In genomic region chr11:747176-748006, GRCh38 we compare ENCODE assay signal across 1 cellular context.
TF ChIP-seq lines count a peak whose summit lies in the region.

TALDO1 (plus strand) TSS chr11:747464; CDS start chr11:747482, 18 bp downstream.

TF ChIP-seq in WTC11, 78 proteins besides CTCF, POLR2A, EP300 and RAD21 (continued from another document and continues in another):
- TF ChIP-seq, protein P1, sequence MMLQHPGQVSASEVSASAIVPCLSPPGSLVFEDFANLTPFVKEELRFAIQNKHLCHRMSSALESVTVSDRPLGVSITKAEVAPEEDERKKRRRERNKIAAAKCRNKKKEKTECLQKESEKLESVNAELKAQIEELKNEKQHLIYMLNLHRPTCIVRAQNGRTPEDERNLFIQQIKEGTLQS (CRISPR knock-in tag; conservative IDR thresholded peaks at IDR 0.05) = no peak
- no peak for TF ChIP-seq ZNF138 (CRISPR knock-in tag; conservative IDR thresholded peaks at IDR 0.05)
- peak; percentile 79 for TF ChIP-seq TEAD4 (CRISPR knock-in tag; IDR thresholded peaks at IDR 0.05)
- TF ChIP-seq, protein P2, sequence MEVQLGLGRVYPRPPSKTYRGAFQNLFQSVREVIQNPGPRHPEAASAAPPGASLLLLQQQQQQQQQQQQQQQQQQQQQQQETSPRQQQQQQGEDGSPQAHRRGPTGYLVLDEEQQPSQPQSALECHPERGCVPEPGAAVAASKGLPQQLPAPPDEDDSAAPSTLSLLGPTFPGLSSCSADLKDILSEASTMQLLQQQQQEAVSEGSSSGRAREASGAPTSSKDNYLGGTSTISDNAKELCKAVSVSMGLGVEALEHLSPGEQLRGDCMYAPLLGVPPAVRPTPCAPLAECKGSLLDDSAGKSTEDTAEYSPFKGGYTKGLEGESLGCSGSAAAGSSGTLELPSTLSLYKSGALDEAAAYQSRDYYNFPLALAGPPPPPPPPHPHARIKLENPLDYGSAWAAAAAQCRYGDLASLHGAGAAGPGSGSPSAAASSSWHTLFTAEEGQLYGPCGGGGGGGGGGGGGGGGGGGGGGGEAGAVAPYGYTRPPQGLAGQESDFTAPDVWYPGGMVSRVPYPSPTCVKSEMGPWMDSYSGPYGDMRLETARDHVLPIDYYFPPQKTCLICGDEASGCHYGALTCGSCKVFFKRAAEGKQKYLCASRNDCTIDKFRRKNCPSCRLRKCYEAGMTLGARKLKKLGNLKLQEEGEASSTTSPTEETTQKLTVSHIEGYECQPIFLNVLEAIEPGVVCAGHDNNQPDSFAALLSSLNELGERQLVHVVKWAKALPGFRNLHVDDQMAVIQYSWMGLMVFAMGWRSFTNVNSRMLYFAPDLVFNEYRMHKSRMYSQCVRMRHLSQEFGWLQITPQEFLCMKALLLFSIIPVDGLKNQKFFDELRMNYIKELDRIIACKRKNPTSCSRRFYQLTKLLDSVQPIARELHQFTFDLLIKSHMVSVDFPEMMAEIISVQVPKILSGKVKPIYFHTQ (CRISPR knock-in tag; IDR thresholded peaks at IDR 0.05) = no peak
- TF ChIP-seq ZSCAN18 (CRISPR knock-in tag; IDR thresholded peaks at IDR 0.05) = no peak
- peak; percentile 86 for TF ChIP-seq FOXK1 (CRISPR knock-in tag; IDR thresholded peaks at IDR 0.05)
- TF ChIP-seq, protein P3, sequence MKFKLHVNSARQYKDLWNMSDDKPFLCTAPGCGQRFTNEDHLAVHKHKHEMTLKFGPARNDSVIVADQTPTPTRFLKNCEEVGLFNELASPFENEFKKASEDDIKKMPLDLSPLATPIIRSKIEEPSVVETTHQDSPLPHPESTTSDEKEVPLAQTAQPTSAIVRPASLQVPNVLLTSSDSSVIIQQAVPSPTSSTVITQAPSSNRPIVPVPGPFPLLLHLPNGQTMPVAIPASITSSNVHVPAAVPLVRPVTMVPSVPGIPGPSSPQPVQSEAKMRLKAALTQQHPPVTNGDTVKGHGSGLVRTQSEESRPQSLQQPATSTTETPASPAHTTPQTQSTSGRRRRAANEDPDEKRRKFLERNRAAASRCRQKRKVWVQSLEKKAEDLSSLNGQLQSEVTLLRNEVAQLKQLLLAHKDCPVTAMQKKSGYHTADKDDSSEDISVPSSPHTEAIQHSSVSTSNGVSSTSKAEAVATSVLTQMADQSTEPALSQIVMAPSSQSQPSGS (CRISPR knock-in tag; IDR thresholded peaks at IDR 0.05; ENCODE audit: borderline replicate concordance, low read depth) = no peak
- no peak; the same call in 1 of the 2 replicates for TF ChIP-seq CREM (CRISPR knock-in tag; IDR thresholded peaks at IDR 0.05)
- TF ChIP-seq NR2C2 (CRISPR knock-in tag; IDR thresholded peaks at IDR 0.05) = no peak
- peak; percentile 17; the same call in 1 of the 2 replicates for TF ChIP-seq SMAD3 (CRISPR knock-in tag; IDR thresholded peaks at IDR 0.05; ENCODE audit: borderline replicate concordance)
- TF ChIP-seq, protein P4, sequence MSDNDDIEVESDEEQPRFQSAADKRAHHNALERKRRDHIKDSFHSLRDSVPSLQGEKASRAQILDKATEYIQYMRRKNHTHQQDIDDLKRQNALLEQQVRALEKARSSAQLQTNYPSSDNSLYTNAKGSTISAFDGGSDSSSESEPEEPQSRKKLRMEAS (CRISPR knock-in tag; IDR thresholded peaks at IDR 0.05) = peak; percentile 71
- peak; percentile 75 for TF ChIP-seq FOXP1 (CRISPR knock-in tag; IDR thresholded peaks at IDR 0.05; ENCODE audit: borderline replicate concordance)
- no peak for TF ChIP-seq NR1H2 (CRISPR knock-in tag; IDR thresholded peaks at IDR 0.05)
- TF ChIP-seq, protein P5, sequence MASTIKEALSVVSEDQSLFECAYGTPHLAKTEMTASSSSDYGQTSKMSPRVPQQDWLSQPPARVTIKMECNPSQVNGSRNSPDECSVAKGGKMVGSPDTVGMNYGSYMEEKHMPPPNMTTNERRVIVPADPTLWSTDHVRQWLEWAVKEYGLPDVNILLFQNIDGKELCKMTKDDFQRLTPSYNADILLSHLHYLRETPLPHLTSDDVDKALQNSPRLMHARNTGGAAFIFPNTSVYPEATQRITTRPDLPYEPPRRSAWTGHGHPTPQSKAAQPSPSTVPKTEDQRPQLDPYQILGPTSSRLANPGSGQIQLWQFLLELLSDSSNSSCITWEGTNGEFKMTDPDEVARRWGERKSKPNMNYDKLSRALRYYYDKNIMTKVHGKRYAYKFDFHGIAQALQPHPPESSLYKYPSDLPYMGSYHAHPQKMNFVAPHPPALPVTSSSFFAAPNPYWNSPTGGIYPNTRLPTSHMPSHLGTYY (CRISPR knock-in tag; IDR thresholded peaks at IDR 0.05) = no peak
- TF ChIP-seq PRDM15 (CRISPR knock-in tag; IDR thresholded peaks at IDR 0.05) = no peak
- TF ChIP-seq ETV6 (CRISPR knock-in tag; IDR thresholded peaks at IDR 0.05) = peak; percentile 88
- TF ChIP-seq CREB1 (CRISPR knock-in tag; IDR thresholded peaks at IDR 0.05) = 0 out of 2 replicates have a peak, but pooled peaks have one; percentile 46
- TF ChIP-seq ZNF671 (CRISPR knock-in tag; IDR thresholded peaks at IDR 0.05) = no peak
- peak; percentile 47; the same call in 1 of the 2 replicates for TF ChIP-seq MYBL2 (CRISPR knock-in tag; IDR thresholded peaks at IDR 0.05)
- TF ChIP-seq RELA (CRISPR knock-in tag; IDR thresholded peaks at IDR 0.05; ENCODE audit: borderline replicate concordance) = 0 out of 2 replicates have a peak, but pooled peaks have one; percentile 30
- TF ChIP-seq, protein P6, sequence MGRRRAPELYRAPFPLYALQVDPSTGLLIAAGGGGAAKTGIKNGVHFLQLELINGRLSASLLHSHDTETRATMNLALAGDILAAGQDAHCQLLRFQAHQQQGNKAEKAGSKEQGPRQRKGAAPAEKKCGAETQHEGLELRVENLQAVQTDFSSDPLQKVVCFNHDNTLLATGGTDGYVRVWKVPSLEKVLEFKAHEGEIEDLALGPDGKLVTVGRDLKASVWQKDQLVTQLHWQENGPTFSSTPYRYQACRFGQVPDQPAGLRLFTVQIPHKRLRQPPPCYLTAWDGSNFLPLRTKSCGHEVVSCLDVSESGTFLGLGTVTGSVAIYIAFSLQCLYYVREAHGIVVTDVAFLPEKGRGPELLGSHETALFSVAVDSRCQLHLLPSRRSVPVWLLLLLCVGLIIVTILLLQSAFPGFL (CRISPR knock-in tag; IDR thresholded peaks at IDR 0.05; ENCODE audit: borderline replicate concordance) = no peak
- TF ChIP-seq TEAD1 (CRISPR knock-in tag; IDR thresholded peaks at IDR 0.05) = peak; percentile 68; the same call in 1 of the 2 replicates
- TF ChIP-seq, protein P7, sequence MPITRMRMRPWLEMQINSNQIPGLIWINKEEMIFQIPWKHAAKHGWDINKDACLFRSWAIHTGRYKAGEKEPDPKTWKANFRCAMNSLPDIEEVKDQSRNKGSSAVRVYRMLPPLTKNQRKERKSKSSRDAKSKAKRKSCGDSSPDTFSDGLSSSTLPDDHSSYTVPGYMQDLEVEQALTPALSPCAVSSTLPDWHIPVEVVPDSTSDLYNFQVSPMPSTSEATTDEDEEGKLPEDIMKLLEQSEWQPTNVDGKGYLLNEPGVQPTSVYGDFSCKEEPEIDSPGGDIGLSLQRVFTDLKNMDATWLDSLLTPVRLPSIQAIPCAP (CRISPR knock-in tag; IDR thresholded peaks at IDR 0.05) = peak; percentile 60; the same call in 1 of the 2 replicates
- TF ChIP-seq GRHL2 (CRISPR knock-in tag; IDR thresholded peaks at IDR 0.05; ENCODE audit: insufficient replicate concordance, severe bottlenecking) = no peak
- TF ChIP-seq NFE2L1 (CRISPR knock-in tag; IDR thresholded peaks at IDR 0.05) = no peak
- TF ChIP-seq TCF7 (CRISPR knock-in tag; IDR thresholded peaks at IDR 0.05; ENCODE audit: low read depth) = peak; percentile 40; the same call in 1 of the 2 replicates
- TF ChIP-seq ZNF232 (CRISPR knock-in tag; IDR thresholded peaks at IDR 0.05) = peak; percentile 70; the same call in 1 of the 2 replicates
- TF ChIP-seq, protein P8, sequence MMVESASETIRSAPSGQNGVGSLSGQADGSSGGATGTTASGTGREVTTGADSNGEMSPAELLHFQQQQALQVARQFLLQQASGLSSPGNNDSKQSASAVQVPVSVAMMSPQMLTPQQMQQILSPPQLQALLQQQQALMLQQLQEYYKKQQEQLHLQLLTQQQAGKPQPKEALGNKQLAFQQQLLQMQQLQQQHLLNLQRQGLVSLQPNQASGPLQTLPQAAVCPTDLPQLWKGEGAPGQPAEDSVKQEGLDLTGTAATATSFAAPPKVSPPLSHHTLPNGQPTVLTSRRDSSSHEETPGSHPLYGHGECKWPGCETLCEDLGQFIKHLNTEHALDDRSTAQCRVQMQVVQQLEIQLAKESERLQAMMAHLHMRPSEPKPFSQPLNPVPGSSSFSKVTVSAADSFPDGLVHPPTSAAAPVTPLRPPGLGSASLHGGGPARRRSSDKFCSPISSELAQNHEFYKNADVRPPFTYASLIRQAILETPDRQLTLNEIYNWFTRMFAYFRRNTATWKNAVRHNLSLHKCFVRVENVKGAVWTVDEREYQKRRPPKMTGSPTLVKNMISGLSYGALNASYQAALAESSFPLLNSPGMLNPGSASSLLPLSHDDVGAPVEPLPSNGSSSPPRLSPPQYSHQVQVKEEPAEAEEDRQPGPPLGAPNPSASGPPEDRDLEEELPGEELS (CRISPR knock-in tag; IDR thresholded peaks at IDR 0.05) = peak; percentile 77
- TF ChIP-seq GTF2I (CRISPR knock-in tag; conservative IDR thresholded peaks at IDR 0.05) = no peak
- TF ChIP-seq MXD4 (CRISPR knock-in tag; IDR thresholded peaks at IDR 0.05; ENCODE audit: borderline replicate concordance) = no peak
- no peak for TF ChIP-seq ZNF416 (CRISPR knock-in tag; IDR thresholded peaks at IDR 0.05)
- no peak for TF ChIP-seq IRF2 (CRISPR knock-in tag; IDR thresholded peaks at IDR 0.05; ENCODE audit: borderline replicate concordance, low read depth)
- TF ChIP-seq NFYB (CRISPR knock-in tag; conservative IDR thresholded peaks at IDR 0.05; ENCODE audit: low read depth) = peak; percentile 75
- TF ChIP-seq, protein P9, sequence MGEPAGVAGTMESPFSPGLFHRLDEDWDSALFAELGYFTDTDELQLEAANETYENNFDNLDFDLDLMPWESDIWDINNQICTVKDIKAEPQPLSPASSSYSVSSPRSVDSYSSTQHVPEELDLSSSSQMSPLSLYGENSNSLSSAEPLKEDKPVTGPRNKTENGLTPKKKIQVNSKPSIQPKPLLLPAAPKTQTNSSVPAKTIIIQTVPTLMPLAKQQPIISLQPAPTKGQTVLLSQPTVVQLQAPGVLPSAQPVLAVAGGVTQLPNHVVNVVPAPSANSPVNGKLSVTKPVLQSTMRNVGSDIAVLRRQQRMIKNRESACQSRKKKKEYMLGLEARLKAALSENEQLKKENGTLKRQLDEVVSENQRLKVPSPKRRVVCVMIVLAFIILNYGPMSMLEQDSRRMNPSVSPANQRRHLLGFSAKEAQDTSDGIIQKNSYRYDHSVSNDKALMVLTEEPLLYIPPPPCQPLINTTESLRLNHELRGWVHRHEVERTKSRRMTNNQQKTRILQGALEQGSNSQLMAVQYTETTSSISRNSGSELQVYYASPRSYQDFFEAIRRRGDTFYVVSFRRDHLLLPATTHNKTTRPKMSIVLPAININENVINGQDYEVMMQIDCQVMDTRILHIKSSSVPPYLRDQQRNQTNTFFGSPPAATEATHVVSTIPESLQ (CRISPR knock-in tag; IDR thresholded peaks at IDR 0.05) = no peak
- TF ChIP-seq, protein P10, sequence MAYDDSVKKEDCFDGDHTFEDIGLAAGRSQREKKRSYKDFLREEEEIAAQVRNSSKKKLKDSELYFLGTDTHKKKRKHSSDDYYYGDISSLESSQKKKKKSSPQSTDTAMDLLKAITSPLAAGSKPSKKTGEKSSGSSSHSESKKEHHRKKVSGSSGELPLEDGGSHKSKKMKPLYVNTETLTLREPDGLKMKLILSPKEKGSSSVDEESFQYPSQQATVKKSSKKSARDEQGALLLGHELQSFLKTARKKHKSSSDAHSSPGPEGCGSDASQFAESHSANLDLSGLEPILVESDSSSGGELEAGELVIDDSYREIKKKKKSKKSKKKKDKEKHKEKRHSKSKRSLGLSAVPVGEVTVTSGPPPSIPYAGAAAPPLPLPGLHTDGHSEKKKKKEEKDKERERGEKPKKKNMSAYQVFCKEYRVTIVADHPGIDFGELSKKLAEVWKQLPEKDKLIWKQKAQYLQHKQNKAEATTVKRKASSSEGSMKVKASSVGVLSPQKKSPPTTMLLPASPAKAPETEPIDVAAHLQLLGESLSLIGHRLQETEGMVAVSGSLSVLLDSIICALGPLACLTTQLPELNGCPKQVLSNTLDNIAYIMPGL (CRISPR knock-in tag; IDR thresholded peaks at IDR 0.05) = peak; percentile 23; the same call in 1 of the 2 replicates
- TF ChIP-seq NR3C1 (CRISPR knock-in tag; conservative IDR thresholded peaks at IDR 0.05; ENCODE audit: low read depth) = peak; percentile 20; the same call in 1 of the 2 replicates
- TF ChIP-seq JUN (CRISPR knock-in tag; IDR thresholded peaks at IDR 0.05) = no peak; the same call in 1 of the 2 replicates
- no peak for TF ChIP-seq NFATC4 (CRISPR knock-in tag; IDR thresholded peaks at IDR 0.05)
